14 cellular contexts compared by ENCODE assay signal in the genomic region with DNA sequence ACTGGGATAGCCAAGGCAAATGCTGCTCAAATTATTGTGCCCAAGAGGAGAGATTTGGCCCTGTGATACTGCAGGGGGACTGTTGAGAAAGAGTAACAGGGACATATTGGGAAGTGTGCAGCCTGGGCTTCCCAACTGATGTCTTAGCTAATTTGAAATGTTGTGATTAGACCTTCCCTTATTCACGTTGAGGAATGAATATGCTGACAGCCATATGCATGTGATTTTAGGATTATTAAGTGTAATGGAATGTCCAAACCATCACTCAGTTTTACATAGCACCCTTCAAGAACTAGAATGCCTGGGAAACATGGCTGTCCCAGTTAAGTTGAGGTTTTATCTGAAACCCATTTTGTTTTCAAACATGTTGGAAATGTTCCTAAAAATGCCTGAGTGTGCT.
A peak's percentile ranks its signal among the peaks of the same experiment; 100 is the strongest.
DNase-seq lines count a peak whose midpoint lies in the region; ATAC-seq and TF ChIP-seq lines count a peak whose summit lies in the region.
"Had no signal": no experiment of that assay in that cellular context is flagged by ENCODE, and none has a peak within 500 bp of the region (broad histone marks: within the 10 kb centered on the region; RNA-seq: fewer than 3 reads in every experiment).

No MANE protein-coding gene starts in this region.

- H2BK20ac ChIP-seq in IMR-90 (ENCODE audit: low read depth, low read length), result peak overlapping the region; percentile 27; the same call in 1 of the 2 replicates

- TF ChIP-seq POLR2A in IMR-90 (IDR thresholded peaks at IDR 0.05; ENCODE audit: low read depth, low read length) (no peak), breast epithelium (IDR thresholded peaks at IDR 0.05) (no peak)

- H3K27ac ChIP-seq in IMR-90 (ENCODE audit: insufficient read depth, low read length) (no peak overlapping the region), breast epithelium (peak overlapping the region; percentile 1 to 95)

- H2AK5ac ChIP-seq in IMR-90 (ENCODE audit: low read depth, low read length), result no peak overlapping the region

- H3K9me3 ChIP-seq in IMR-90 (ENCODE audit: control insufficient read depth, insufficient read depth, low read length), result no peaks in the 10 kb centered on the region
- H3K9me3 ChIP-seq in breast epithelium, result no peaks in the 10 kb centered on the region
- H3K9me3 ChIP-seq: gastroesophageal sphincter had no signal

- H2AK9ac ChIP-seq in IMR-90 (replicated peaks; ENCODE audit: low read depth, low read length, poor library complexity), result no peak overlapping the region

- H4K5ac ChIP-seq in IMR-90 (ENCODE audit: low read depth, low read length), result no peak overlapping the region

- dilution Hi-C loops in IMR-90 (cut with HindIII; ENCODE audit: low sequenced_read_pairs, unreplicated experiment), result no loop called here

- intact Hi-C loops in IMR-90 (cut with micrococcal nuclease), result no loop called here
- intact Hi-C loops in breast epithelium (cut with DNase I; ENCODE audit: low total_unique reads), result no loop called here
- intact Hi-C loops in CD14-positive monocyte (cut with micrococcal nuclease), result no loop called here

- 0 out of 2 replicates have a peak overlapping the region, but pooled peaks have one; percentile 16 for H2BK120ac ChIP-seq in IMR-90 (ENCODE audit: low read depth, low read length)

- H3K4me1 ChIP-seq in IMR-90 (ENCODE audit: control insufficient read depth, insufficient read depth, low read length) (peaks cover 4% of the 10 kb centered on the region; the same call in 1 of the 2 replicates), breast epithelium (peaks cover 0 to 12% of the 10 kb centered on the region in 2 donors)

- TF ChIP-seq CTCF in AG09309 (IDR thresholded peaks at IDR 0.05; ENCODE audit: control insufficient read depth, insufficient read depth, low read depth, low read length, missing control alignments), result no peak
- TF ChIP-seq CTCF in IMR-90 (conservative IDR thresholded peaks at IDR 0.05; ENCODE audit: low read depth, low read length), result no peak
- no peak for TF ChIP-seq CTCF in breast epithelium (IDR thresholded peaks at IDR 0.05)
- no peak for TF ChIP-seq CTCF in CD14-positive monocyte (IDR thresholded peaks at IDR 0.05)

- no TSS peak for BruUV-seq in IMR-90 (replicated peaks; lab: Mats Ljungman, UMichigan)

- peaks cover 2 to 5% of the 10 kb centered on the region in 2 donors for H3K36me3 Mint-ChIP-seq in CD14-positive monocyte

- H3K9me3 Mint-ChIP-seq in CD14-positive monocyte, result no peaks in the 10 kb centered on the region
- H3K9me3 Mint-ChIP-seq: dendritic cell treated with granulocyte-macrophage colony-stimulating factor and Interleukin-4, amounts not matched to agents 40 ng/mL and 50 ng/mL, for 4 days had no signal

- no CpG with 5 or more reads among the region's 1 CpG for WGBS in IMR-90 (ENCODE audit: extremely low coverage in 2 of 2, insufficient read length in 1 of 2), 2 experiments

- no peak overlapping the region for H4K8ac ChIP-seq in IMR-90 (ENCODE audit: low read depth in 2 of 2, low read length in 2 of 2)

- 0 out of 2 replicates have a peak overlapping the region, but pooled peaks have one; percentile 23 for H3K23ac ChIP-seq in IMR-90 (ENCODE audit: low read depth, low read length)

- TF ChIP-seq RAD21 in IMR-90 (IDR thresholded peaks at IDR 0.05; ENCODE audit: low read length), result no peak

- H3K18ac ChIP-seq in IMR-90 (ENCODE audit: low read depth, low read length), result no peak overlapping the region

- DNase-seq in AG09309 (ENCODE audit: low read depth), result peak; percentile 34
- DNase-seq in IMR-90, result peak; percentile 45
- DNase-seq in breast epithelium (ENCODE audit: low spot score in 2 of 2), result no peak
- peak; percentile 13 for DNase-seq in kidney tubule cell (ENCODE audit: low spot score)
- no peak for DNase-seq in GM19238 (ENCODE audit: insufficient read length, low spot score)
- no peak for DNase-seq in CD14-positive monocyte (ENCODE audit: low spot score)
- no peak for DNase-seq in T-helper 1 cell
- DNase-seq: activated CD8-positive, alpha-beta memory T cell treated with anti-CD3 and anti-CD28 coated beads, Interleukin-2, amount 50 U/mL, for 4 hours; DND-41; NCI-H2081 treated with DMSO at 0.1 percent for 48 hours had no signal

- H3K79me1 ChIP-seq in IMR-90 (ENCODE audit: low read depth in 1 of 2, low read length in 2 of 2), result peaks cover 0 to 5% of the 10 kb centered on the region in 2 experiments; a peak in 1 of 4 replicates

- peaks cover 8% of the 10 kb centered on the region for H3K9me1 ChIP-seq in IMR-90 (ENCODE audit: insufficient read depth, low read length)

- ATAC-seq in IMR-90 (ENCODE audit: low read depth), result peak; percentile 46
- ATAC-seq in GM21515 (IDR thresholded peaks at IDR 0.05; ENCODE audit: unreplicated experiment), result no peak
- ATAC-seq: gastroesophageal sphincter had no signal

- H3K56ac ChIP-seq in IMR-90 (ENCODE audit: extremely low read depth, insufficient read depth, low read length), result no peak overlapping the region

- no peak overlapping the region for H4K91ac ChIP-seq in IMR-90 (ENCODE audit: insufficient read depth, low read depth, low read length)

- peak overlapping the region; percentile 50; the same call in 1 of the 2 replicates for H3K4ac ChIP-seq in IMR-90 (ENCODE audit: low read depth, low read length)

- H3K4me1 Mint-ChIP-seq in CD14-positive monocyte, result peaks cover 33% of the 10 kb centered on the region

- no peak overlapping the region for H3K9ac ChIP-seq in IMR-90 (ENCODE audit: low read depth, low read length)

- H2BK5ac ChIP-seq in IMR-90 (ENCODE audit: low read depth, low read length, poor library complexity, severe bottlenecking), result no peak overlapping the region

- in situ Hi-C loops in IMR-90 (cut with MboI; ENCODE audit: low sequenced_read_pairs), result no loop called here

- H4K20me1 ChIP-seq in IMR-90 (ENCODE audit: insufficient read depth, low read length), result no peaks in the 10 kb centered on the region

- no peak overlapping the region for H3K4me3 Mint-ChIP-seq in CD14-positive monocyte
- H3K4me3 Mint-ChIP-seq: B cell; dendritic cell treated with granulocyte-macrophage colony-stimulating factor and Interleukin-4, amounts not matched to agents 40 ng/mL and 50 ng/mL, for 4 days had no signal

- no peak overlapping the region for H3K4me2 ChIP-seq in IMR-90 (ENCODE audit: low read depth, low read length)

- no peak overlapping the region for H2AFZ ChIP-seq in IMR-90 (replicated peaks; ENCODE audit: low read length, poor library complexity)

- CTCF ChIA-PET in IMR-90 (lab: Yijun Ruan, JAX), result no interaction called here

- peak overlapping the region; percentile 41; the same call in 1 of the 2 replicates for H3K14ac ChIP-seq in IMR-90 (replicated peaks; ENCODE audit: low read depth, low read length)

- H3K27me3 Mint-ChIP-seq in CD14-positive monocyte (ENCODE audit: low read depth in 3 of 3), result peaks cover 0 to 1% (median 0%) of the 10 kb centered on the region in 3 donors
- H3K27me3 Mint-ChIP-seq: B cell; dendritic cell treated with granulocyte-macrophage colony-stimulating factor and Interleukin-4, amounts not matched to agents 40 ng/mL and 50 ng/mL, for 4 days had no signal

- H3K36me3 ChIP-seq in IMR-90 (ENCODE audit: control insufficient read depth, insufficient read depth, low read length) (no peaks in the 10 kb centered on the region), breast epithelium (no peaks in the 10 kb centered on the region)
- H3K36me3 ChIP-seq: gastroesophageal sphincter had no signal

- no peak overlapping the region for H2BK15ac ChIP-seq in IMR-90 (ENCODE audit: low read depth, low read length)

- no peak overlapping the region for H3K4me3 ChIP-seq in AG09309 (ENCODE audit: control insufficient read depth, low read depth, low read length)
- no peak overlapping the region for H3K4me3 ChIP-seq in IMR-90 (ENCODE audit: insufficient read depth, low read depth, low read length)
- H3K4me3 ChIP-seq in breast epithelium, result no peak overlapping the region
- H3K4me3 ChIP-seq: gastroesophageal sphincter had no signal

- H3K27me3 ChIP-seq in IMR-90 (ENCODE audit: control insufficient read depth, insufficient read depth, low read length), result no peaks in the 10 kb centered on the region
- H3K27me3 ChIP-seq in breast epithelium, result no peaks in the 10 kb centered on the region
- H3K27me3 ChIP-seq: gastroesophageal sphincter had no signal

- POLR2A ChIA-PET in IMR-90 (lab: Charles Lee; ENCODE audit: unreplicated experiment), result no interaction called here

- H3K27ac Mint-ChIP-seq in CD14-positive monocyte, result no peak overlapping the region
- H3K27ac Mint-ChIP-seq: B cell; dendritic cell treated with granulocyte-macrophage colony-stimulating factor and Interleukin-4, amounts not matched to agents 40 ng/mL and 50 ng/mL, for 4 days had no signal

TF ChIP-seq in IMR-90, 13 proteins besides CTCF, POLR2A, EP300 and RAD21:
- TF ChIP-seq SMC3 (IDR thresholded peaks at IDR 0.05; ENCODE audit: low read depth, low read length) (no peak), MAZ (IDR thresholded peaks at IDR 0.05; ENCODE audit: borderline replicate concordance, low read depth, low read length) (no peak), RCOR1 (IDR thresholded peaks at IDR 0.05; ENCODE audit: insufficient replicate concordance, low read length) (no peak), FOS (IDR thresholded peaks at IDR 0.05; ENCODE audit: low read depth, low read length) (no peak), NFE2L2 (IDR thresholded peaks at IDR 0.05; ENCODE audit: low read depth, low read length) (no peak), CEBPB (IDR thresholded peaks at IDR 0.05; ENCODE audit: low read depth, low read length) (no peak), BHLHE40 (IDR thresholded peaks at IDR 0.05; ENCODE audit: low read depth, low read length) (no peak), CHD1 (IDR thresholded peaks at IDR 0.05; ENCODE audit: low read depth, low read length) (no peak), RFX5 (IDR thresholded peaks at IDR 0.05; ENCODE audit: low read depth, low read length) (no peak), MXI1 (IDR thresholded peaks at IDR 0.05; ENCODE audit: borderline replicate concordance, low read depth, low read length) (no peak)
- TF ChIP-seq, protein P1, sequence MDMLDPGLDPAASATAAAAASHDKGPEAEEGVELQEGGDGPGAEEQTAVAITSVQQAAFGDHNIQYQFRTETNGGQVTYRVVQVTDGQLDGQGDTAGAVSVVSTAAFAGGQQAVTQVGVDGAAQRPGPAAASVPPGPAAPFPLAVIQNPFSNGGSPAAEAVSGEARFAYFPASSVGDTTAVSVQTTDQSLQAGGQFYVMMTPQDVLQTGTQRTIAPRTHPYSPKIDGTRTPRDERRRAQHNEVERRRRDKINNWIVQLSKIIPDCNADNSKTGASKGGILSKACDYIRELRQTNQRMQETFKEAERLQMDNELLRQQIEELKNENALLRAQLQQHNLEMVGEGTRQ (IDR thresholded peaks at IDR 0.05; ENCODE audit: low read depth, low read length), result no peak

Comparison
In these comparisons a context has a peak if more than half of its experiments do, and no peak if none do; other contexts are left out.
1. DNase-seq: peak in AG09309 (single experiment), IMR-90 (single experiment) and kidney tubule cell (single experiment); none in breast epithelium (0 of 2), GM19238 (single experiment), CD14-positive monocyte (single experiment) and T-helper 1 cell (0 of 5).